20 cellular contexts compared by ENCODE assay signal in the genomic region with DNA sequence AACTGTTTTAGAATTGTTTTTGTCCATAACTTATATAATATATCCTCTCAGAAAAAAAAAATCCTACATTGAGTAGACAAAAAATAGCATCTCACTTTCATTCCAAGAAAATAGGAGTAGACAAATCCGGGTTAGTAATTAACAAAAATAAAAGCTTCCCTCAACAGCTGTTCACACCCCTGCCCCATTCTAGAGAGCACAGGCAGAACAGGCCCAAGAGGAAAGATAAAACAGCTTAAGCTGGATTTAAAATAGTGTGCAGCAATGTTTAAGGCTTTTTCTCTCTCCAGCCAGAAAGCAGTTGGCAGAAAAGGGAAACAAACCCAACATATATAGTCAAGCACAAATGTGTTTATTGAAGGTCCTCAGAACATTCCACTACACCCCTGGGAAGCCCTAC.
A peak's percentile ranks its signal among the peaks of the same experiment; 100 is the strongest.
DNase-seq lines count a peak whose midpoint lies in the region; ATAC-seq and TF ChIP-seq lines count a peak whose summit lies in the region.
"Had no signal": no experiment of that assay in that cellular context is flagged by ENCODE, and none has a peak within 500 bp of the region (broad histone marks: within the 10 kb centered on the region; RNA-seq: fewer than 3 reads in every experiment).

No MANE protein-coding gene starts in this region.

- no peak overlapping the region for H3K9ac ChIP-seq in rectal smooth muscle tissue (ENCODE audit: low read length)
- H3K9ac ChIP-seq: BLaER1 treated with 17β-estradiol and CSF1 and Interleukin-3, amounts not matched to agents 10 nM and 100 nM had no signal

- TF ChIP-seq POLR2A in testis (IDR thresholded peaks at IDR 0.05), result no peak
- no peak for TF ChIP-seq POLR2A in prostate gland (IDR thresholded peaks at IDR 0.05)

- no peaks in the 10 kb centered on the region for H3K27me3 ChIP-seq in rectal smooth muscle tissue (ENCODE audit: control insufficient read depth, insufficient read depth, low read length)
- no peaks in the 10 kb centered on the region for H3K27me3 ChIP-seq in testis
- H3K27me3 ChIP-seq in prostate gland (replicated peaks; ENCODE audit: insufficient read depth), result no peaks in the 10 kb centered on the region
- H3K27me3 ChIP-seq: BE2C; BLaER1 treated with 17β-estradiol and CSF1 and Interleukin-3, amounts not matched to agents 10 nM and 100 nM had no signal

- H3K4me3 ChIP-seq in fibroblast of villous mesenchyme (ENCODE audit: low read depth, low read length) (no peak overlapping the region), rectal smooth muscle tissue (ENCODE audit: low read length) (no peak overlapping the region), testis (no peak overlapping the region), prostate gland (no peak overlapping the region)
- H3K4me3 ChIP-seq: A549; BLaER1 treated with 17β-estradiol and CSF1 and Interleukin-3, amounts not matched to agents 10 nM and 100 nM; GM12878; HAP-1 had no signal

- H3K4me1 ChIP-seq in rectal smooth muscle tissue (ENCODE audit: control insufficient read depth, insufficient read depth, low read length) (peaks cover 21% of the 10 kb centered on the region), testis (no peaks in the 10 kb centered on the region), prostate gland (replicated peaks) (no peaks in the 10 kb centered on the region)
- H3K4me1 ChIP-seq: A549; BE2C; BLaER1 treated with 17β-estradiol and CSF1 and Interleukin-3, amounts not matched to agents 10 nM and 100 nM had no signal

- H3K9me3 ChIP-seq in testis (no peaks in the 10 kb centered on the region), prostate gland (no peaks in the 10 kb centered on the region)
- H3K9me3 ChIP-seq: A549, BE2C, HAP-1 had no signal

- ATAC-seq in GM18870 (IDR thresholded peaks at IDR 0.05; ENCODE audit: unreplicated experiment) (no peak), GM19328 (IDR thresholded peaks at IDR 0.05; ENCODE audit: unreplicated experiment) (no peak)
- ATAC-seq: A549, GM12878 had no signal

- peak overlapping the region; percentile 17 for H3K27ac ChIP-seq in rectal smooth muscle tissue (ENCODE audit: low read depth, low read length)
- H3K27ac ChIP-seq in testis, result no peak overlapping the region
- no peak overlapping the region for H3K27ac ChIP-seq in prostate gland
- H3K27ac ChIP-seq: A549; BLaER1 treated with 17β-estradiol and CSF1 and Interleukin-3, amounts not matched to agents 10 nM and 100 nM had no signal

- TF ChIP-seq CTCF in fibroblast of villous mesenchyme (IDR thresholded peaks at IDR 0.05; ENCODE audit: insufficient read depth, low read depth, low read length), result no peak
- no peak for TF ChIP-seq CTCF in testis (IDR thresholded peaks at IDR 0.05)
- TF ChIP-seq CTCF in prostate gland (IDR thresholded peaks at IDR 0.05), result no peak

- H3K36me3 ChIP-seq in rectal smooth muscle tissue (ENCODE audit: control insufficient read depth, insufficient read depth, low read length), result no peaks in the 10 kb centered on the region
- H3K36me3 ChIP-seq in testis (ENCODE audit: low read depth, missing control alignments), result no peaks in the 10 kb centered on the region
- H3K36me3 ChIP-seq in prostate gland, result no peaks in the 10 kb centered on the region
- H3K36me3 ChIP-seq: BE2C; BLaER1 treated with 17β-estradiol and CSF1 and Interleukin-3, amounts not matched to agents 10 nM and 100 nM; HAP-1 had no signal

- 58 to 72% methylated on average over 1 of the region's 1 CpG for WGBS in testis, 2 donors
- 67% methylated on average over 1 of the region's 1 CpG for WGBS in prostate gland

- intact Hi-C loops in testis (cut with DNase I; ENCODE audit: low total_unique reads), result no loop called here
- intact Hi-C loops in prostate gland (cut with DNase I), result no loop called here

- DNase-seq in NCI-H82 (lab: John Stamatoyannopoulos, UW), result peak; percentile 76
- DNase-seq in fibroblast of villous mesenchyme (ENCODE audit: low read depth), result peak; percentile 8
- no peak for DNase-seq in testis
- no peak for DNase-seq in prostate gland (ENCODE audit: low spot score)
- DNase-seq: 8988T; ACHN; AML-193; BE2C; CD4-positive, alpha-beta T cell; CD8-positive, alpha-beta memory T cell; DND-41; GOT3; HFFc6 had no signal

Comparison
In these comparisons a context has a peak if more than half of its experiments do, and no peak if none do; other contexts are left out.
1. DNase-seq: peak in NCI-H82 (single experiment) and fibroblast of villous mesenchyme (single experiment); none in testis (single experiment) and prostate gland (single experiment).